Comparison of ENCODE assay signal across 20 cellular contexts in genomic region chr19:55698256-55698655, GRCh38. TPM values are rescaled to one million over a fixed set of nuclear protein-coding genes. Genes with fewer than 3 reads are reported as not detected.
DNase-seq lines count a peak whose midpoint lies in the region; ATAC-seq and TF ChIP-seq lines count a peak whose summit lies in the region.
"Had no signal": no experiment of that assay in that cellular context is flagged by ENCODE, and none has a peak within 500 bp of the region (broad histone marks: within the 10 kb centered on the region; RNA-seq: fewer than 3 reads in every experiment).

No MANE protein-coding gene starts in this region.

- H3K9me3 ChIP-seq in Caco-2 (no peaks in the 10 kb centered on the region), endodermal cell (ENCODE audit: control insufficient read depth, low read length) (peaks cover 10% of the 10 kb centered on the region)
- H3K9me3 ChIP-seq: Peyer's patch, SJSA1 had no signal

- H3K4me3 Mint-ChIP-seq in CD14-positive monocyte (no peak overlapping the region), Caco-2 (ENCODE audit: unreplicated experiment) (no peak overlapping the region), endodermal cell (no peak overlapping the region)
- H3K4me3 Mint-ChIP-seq in activated T-helper 17 cell treated with anti-CD3 and anti-CD28 coated beads, Interleukin-2, amount 50 U/mL, for 72 hours = no peak overlapping the region

- H3K36me3 ChIP-seq in Caco-2 (ENCODE audit: control insufficient read depth, insufficient read depth, low read length) (peaks cover 10% of the 10 kb centered on the region), endodermal cell (ENCODE audit: control insufficient read depth, insufficient read depth, low read length) (peaks cover 56% of the 10 kb centered on the region)

- no peaks in the 10 kb centered on the region for H3K27me3 Mint-ChIP-seq in CD14-positive monocyte (ENCODE audit: low read depth in 3 of 3)
- H3K27me3 Mint-ChIP-seq in Caco-2 (ENCODE audit: insufficient read depth, unreplicated experiment) = no peaks in the 10 kb centered on the region
- H3K27me3 Mint-ChIP-seq in endodermal cell (ENCODE audit: insufficient read depth) = no peaks in the 10 kb centered on the region
- no peaks in the 10 kb centered on the region for H3K27me3 Mint-ChIP-seq in activated T-helper 17 cell treated with anti-CD3 and anti-CD28 coated beads, Interleukin-2, amount 50 U/mL, for 72 hours

- DNase-seq in CD14-positive monocyte (ENCODE audit: low spot score) (peak; percentile 34), Caco-2 (no peak), endodermal cell (peak; percentile 35), sciatic nerve (ENCODE audit: low spot score) (peak; percentile 45), NCI-H510A (lab: John Stamatoyannopoulos, UW) (no peak)
- DNase-seq in activated CD8-positive, alpha-beta memory T cell treated with anti-CD3 and anti-CD28 coated beads, Interleukin-2, amount 50 U/mL, for 4 hours = no peak
- DNase-seq: AML-193; DMS 273 treated with DMSO at 0.1 percent for 48 hours; DND-41; HCEC 1CT; NCI-H1105; NCI-H1694; NCI-H748 treated with DMSO at 0.1 percent for 48 hours; NK-92 treated with Interleukin-12 subunit alpha and Interleukin-12 subunit beta, amount 100 ng/mL, for 24 hours had no signal

- TF ChIP-seq CTCF in CD14-positive monocyte (IDR thresholded peaks at IDR 0.05) (no peak), Caco-2 (IDR thresholded peaks at IDR 0.05; ENCODE audit: insufficient read depth in 1 of 2, low read depth in 1 of 2, low read length in 1 of 2, severe bottlenecking in 1 of 2, unreplicated experiment in 1 of 2) (no peak), endodermal cell (conservative IDR thresholded peaks at IDR 0.05) (no peak)

- BruUV-seq in Caco-2 (replicated peaks; lab: Mats Ljungman, UMichigan) = no TSS peak

- H3K4me1 ChIP-seq in Caco-2 (peaks cover 20% of the 10 kb centered on the region), endodermal cell (ENCODE audit: control insufficient read depth, insufficient read depth, low read length) (no peaks in the 10 kb centered on the region)
- H3K4me1 ChIP-seq: SJSA1 had no signal

- H3K27me3 ChIP-seq in Caco-2 (replicated peaks; ENCODE audit: control insufficient read depth, insufficient read depth, low read length) = no peaks in the 10 kb centered on the region
- no peaks in the 10 kb centered on the region for H3K27me3 ChIP-seq in endodermal cell (ENCODE audit: control insufficient read depth, insufficient read depth, low read length, poor library complexity, severe bottlenecking)
- H3K27me3 ChIP-seq: Peyer's patch, SJSA1 had no signal

- H3K27ac Mint-ChIP-seq in CD14-positive monocyte = peak overlapping the region in 2 of 7 donors; percentile 71 to 80
- H3K27ac Mint-ChIP-seq in Caco-2 (ENCODE audit: unreplicated experiment) = peak overlapping the region; percentile 7
- no peak overlapping the region for H3K27ac Mint-ChIP-seq in endodermal cell
- no peak overlapping the region for H3K27ac Mint-ChIP-seq in activated T-helper 17 cell treated with anti-CD3 and anti-CD28 coated beads, Interleukin-2, amount 50 U/mL, for 72 hours

- WGBS in endodermal cell (ENCODE audit: insufficient coverage in 1 of 2, insufficient read length in 1 of 2), 2 experiments = 95 to 96% methylated on average over 12 to 17 of the region's 17 CpGs

- H3K4me1 Mint-ChIP-seq in CD14-positive monocyte (no peaks in the 10 kb centered on the region), Caco-2 (ENCODE audit: low read depth, unreplicated experiment) (peaks cover 18% of the 10 kb centered on the region), endodermal cell (no peaks in the 10 kb centered on the region)
- no peaks in the 10 kb centered on the region for H3K4me1 Mint-ChIP-seq in activated T-helper 17 cell treated with anti-CD3 and anti-CD28 coated beads, Interleukin-2, amount 50 U/mL, for 72 hours

- intact Hi-C loops in CD14-positive monocyte (cut with micrococcal nuclease) = no loop called here
- intact Hi-C loops in Caco-2 (cut with micrococcal nuclease; ENCODE audit: unreplicated experiment) = no loop called here
- intact Hi-C loops in sciatic nerve (cut with DNase I) = no loop called here

- no peak overlapping the region for H3K27ac ChIP-seq in endodermal cell (ENCODE audit: low read depth, low read length)
- H3K27ac ChIP-seq: C4-2B, Peyer's patch, SJSA1 had no signal

- CTCF ChIA-PET in Caco-2 (lab: Charles Lee) = interaction anchor here (0.6 kb wide), 1 partner anchor 123 kb away, joined by 4 read pairs; no protein-coding TSS in a partner anchor

- ATAC-seq in sciatic nerve = no peak
- no peak for ATAC-seq in activated T-helper 17 cell treated with anti-CD3 and anti-CD28 coated beads, Interleukin-2, amount 50 U/mL, for 72 hours (replicated peaks)

- POLR2A ChIA-PET in Caco-2 (lab: Charles Lee) = no interaction called here

- peaks cover 63 to 87% of the 10 kb centered on the region in 2 donors for H3K36me3 Mint-ChIP-seq in CD14-positive monocyte
- peaks cover 74% of the 10 kb centered on the region for H3K36me3 Mint-ChIP-seq in Caco-2 (ENCODE audit: insufficient read depth, unreplicated experiment)
- peaks cover 60% of the 10 kb centered on the region for H3K36me3 Mint-ChIP-seq in endodermal cell (ENCODE audit: low read depth)
- peaks cover 68% of the 10 kb centered on the region for H3K36me3 Mint-ChIP-seq in activated T-helper 17 cell treated with anti-CD3 and anti-CD28 coated beads, Interleukin-2, amount 50 U/mL, for 72 hours (ENCODE audit: low read depth)

- H3K9ac ChIP-seq in endodermal cell (ENCODE audit: extremely low read depth, low read length, poor library complexity, severe bottlenecking) = no peak overlapping the region

- H3K9me3 Mint-ChIP-seq in CD14-positive monocyte (peaks cover 0 to 3% (median under 1%) of the 10 kb centered on the region in 7 donors), Caco-2 (ENCODE audit: unreplicated experiment) (no peaks in the 10 kb centered on the region), endodermal cell (peaks cover 15% of the 10 kb centered on the region)
- no peaks in the 10 kb centered on the region for H3K9me3 Mint-ChIP-seq in activated T-helper 17 cell treated with anti-CD3 and anti-CD28 coated beads, Interleukin-2, amount 50 U/mL, for 72 hours

- H3K4me3 ChIP-seq in Caco-2 (ENCODE audit: low read depth, low read length) (no peak overlapping the region), endodermal cell (ENCODE audit: low read length) (no peak overlapping the region)
- H3K4me3 ChIP-seq: Peyer's patch, SJSA1 had no signal

RNA-seq across cellular contexts. Expression of gene EPN1, which starts 23.2 kb away (rescaled TPM):
- 10 to 100 TPM; 18.7 to 19.2 TPM for polyA plus RNA-seq in CD14-positive monocyte
- total RNA-seq in Caco-2 (2022) (197 and 201 TPM in 2 replicates), endodermal cell (100 to 1,000 TPM; 148 to 149 TPM), sciatic nerve (87.6 TPM)
- polyA plus RNA-seq in endodermal cell (2013, experiment 1 of 2) = 79.8 TPM
- polyA plus RNA-seq in endodermal cell (2013, experiment 2 of 2) = 73.0 TPM
- 10 to 100 TPM; 29.2 to 45.1 TPM for total RNA-seq in activated T-helper 17 cell treated with anti-CD3 and anti-CD28 coated beads, Interleukin-2, amount 50 U/mL, for 72 hours

RNA-seq across cellular contexts. Expression of gene NLRP9, which starts 39.9 kb away (rescaled TPM):
- polyA plus RNA-seq in CD14-positive monocyte = not detected
- total RNA-seq in Caco-2 (2022) (not detected in 2 replicates), endodermal cell (not detected), sciatic nerve (not detected)
- not detected for polyA plus RNA-seq in endodermal cell (2013, experiment 1 of 2)
- not detected for polyA plus RNA-seq in endodermal cell (2013, experiment 2 of 2)
- total RNA-seq in activated T-helper 17 cell treated with anti-CD3 and anti-CD28 coated beads, Interleukin-2, amount 50 U/mL, for 72 hours = not detected
- total RNA-seq: G401, NCI-H460, Peyer's patch, SJSA1 had no signal

RNA-seq across cellular contexts. Expression of gene U2AF2, which starts 43.4 kb away (rescaled TPM):
- 1 to 10 TPM; 5.3 to 5.4 TPM for polyA plus RNA-seq in CD14-positive monocyte
- 289 TPM in 2 replicates for total RNA-seq in Caco-2 (2022)
- total RNA-seq in endodermal cell = 100 to 1,000 TPM; 264 to 293 TPM
- 180 TPM for polyA plus RNA-seq in endodermal cell (2013, experiment 1 of 2)
- 161 TPM for polyA plus RNA-seq in endodermal cell (2013, experiment 2 of 2)
- total RNA-seq in sciatic nerve = 127 TPM
- total RNA-seq in activated T-helper 17 cell treated with anti-CD3 and anti-CD28 coated beads, Interleukin-2, amount 50 U/mL, for 72 hours = 100 to 1,000 TPM; 254 to 333 TPM

RNA-seq across cellular contexts. Expression of gene CCDC106, which starts 50.2 kb away (rescaled TPM):
- polyA plus RNA-seq in CD14-positive monocyte = 1 to 10 TPM in 1 of 2 donors, under 1 TPM in 1; 0.74 to 1.2 TPM
- 17.4 and 17.6 TPM in 2 replicates for total RNA-seq in Caco-2 (2022)
- 10 to 100 TPM; 18.0 to 24.9 TPM for total RNA-seq in endodermal cell
- polyA plus RNA-seq in endodermal cell (2013, experiment 1 of 2) = 16.2 TPM
- 14.6 TPM for polyA plus RNA-seq in endodermal cell (2013, experiment 2 of 2)
- 14.0 TPM for total RNA-seq in sciatic nerve
- total RNA-seq in activated T-helper 17 cell treated with anti-CD3 and anti-CD28 coated beads, Interleukin-2, amount 50 U/mL, for 72 hours = 1 to 10 TPM; 2.4 to 2.6 TPM

RNA-seq across cellular contexts. Expression of gene ZNF581, which starts 54.8 kb away (rescaled TPM):
- polyA plus RNA-seq in CD14-positive monocyte = 10 to 100 TPM; 29.4 to 31.6 TPM
- total RNA-seq in Caco-2 (2022) = 46.2 and 47.4 TPM in 2 replicates
- total RNA-seq in endodermal cell = 10 to 100 TPM; 47.2 to 48.7 TPM
- polyA plus RNA-seq in endodermal cell (2013, experiment 1 of 2) = 41.7 TPM
- polyA plus RNA-seq in endodermal cell (2013, experiment 2 of 2) = 38.5 TPM
- total RNA-seq in sciatic nerve = 17.2 TPM
- total RNA-seq in activated T-helper 17 cell treated with anti-CD3 and anti-CD28 coated beads, Interleukin-2, amount 50 U/mL, for 72 hours = 10 to 100 TPM; 26.4 to 35.6 TPM

Comparison
In these comparisons a context has a peak if more than half of its experiments do, and no peak if none do; other contexts are left out.
1. DNase-seq: peak in CD14-positive monocyte (single experiment), endodermal cell (single experiment) and sciatic nerve (single experiment); none in Caco-2 (0 of 2), NCI-H510A (single experiment) and activated CD8-positive, alpha-beta memory T cell treated with anti-CD3 and anti-CD28 coated beads, Interleukin-2, amount 50 U/mL, for 4 hours (single experiment).